Comparison of ENCODE assay signal across 1 cellular context in genomic region chr1:149942885-149943284, GRCh38.
TF ChIP-seq lines count a peak whose summit lies in the region.

No MANE protein-coding gene starts in this region.

TF ChIP-seq in GM12878, 131 proteins besides CTCF, POLR2A, EP300 and RAD21:
- TF ChIP-seq, protein P1, sequence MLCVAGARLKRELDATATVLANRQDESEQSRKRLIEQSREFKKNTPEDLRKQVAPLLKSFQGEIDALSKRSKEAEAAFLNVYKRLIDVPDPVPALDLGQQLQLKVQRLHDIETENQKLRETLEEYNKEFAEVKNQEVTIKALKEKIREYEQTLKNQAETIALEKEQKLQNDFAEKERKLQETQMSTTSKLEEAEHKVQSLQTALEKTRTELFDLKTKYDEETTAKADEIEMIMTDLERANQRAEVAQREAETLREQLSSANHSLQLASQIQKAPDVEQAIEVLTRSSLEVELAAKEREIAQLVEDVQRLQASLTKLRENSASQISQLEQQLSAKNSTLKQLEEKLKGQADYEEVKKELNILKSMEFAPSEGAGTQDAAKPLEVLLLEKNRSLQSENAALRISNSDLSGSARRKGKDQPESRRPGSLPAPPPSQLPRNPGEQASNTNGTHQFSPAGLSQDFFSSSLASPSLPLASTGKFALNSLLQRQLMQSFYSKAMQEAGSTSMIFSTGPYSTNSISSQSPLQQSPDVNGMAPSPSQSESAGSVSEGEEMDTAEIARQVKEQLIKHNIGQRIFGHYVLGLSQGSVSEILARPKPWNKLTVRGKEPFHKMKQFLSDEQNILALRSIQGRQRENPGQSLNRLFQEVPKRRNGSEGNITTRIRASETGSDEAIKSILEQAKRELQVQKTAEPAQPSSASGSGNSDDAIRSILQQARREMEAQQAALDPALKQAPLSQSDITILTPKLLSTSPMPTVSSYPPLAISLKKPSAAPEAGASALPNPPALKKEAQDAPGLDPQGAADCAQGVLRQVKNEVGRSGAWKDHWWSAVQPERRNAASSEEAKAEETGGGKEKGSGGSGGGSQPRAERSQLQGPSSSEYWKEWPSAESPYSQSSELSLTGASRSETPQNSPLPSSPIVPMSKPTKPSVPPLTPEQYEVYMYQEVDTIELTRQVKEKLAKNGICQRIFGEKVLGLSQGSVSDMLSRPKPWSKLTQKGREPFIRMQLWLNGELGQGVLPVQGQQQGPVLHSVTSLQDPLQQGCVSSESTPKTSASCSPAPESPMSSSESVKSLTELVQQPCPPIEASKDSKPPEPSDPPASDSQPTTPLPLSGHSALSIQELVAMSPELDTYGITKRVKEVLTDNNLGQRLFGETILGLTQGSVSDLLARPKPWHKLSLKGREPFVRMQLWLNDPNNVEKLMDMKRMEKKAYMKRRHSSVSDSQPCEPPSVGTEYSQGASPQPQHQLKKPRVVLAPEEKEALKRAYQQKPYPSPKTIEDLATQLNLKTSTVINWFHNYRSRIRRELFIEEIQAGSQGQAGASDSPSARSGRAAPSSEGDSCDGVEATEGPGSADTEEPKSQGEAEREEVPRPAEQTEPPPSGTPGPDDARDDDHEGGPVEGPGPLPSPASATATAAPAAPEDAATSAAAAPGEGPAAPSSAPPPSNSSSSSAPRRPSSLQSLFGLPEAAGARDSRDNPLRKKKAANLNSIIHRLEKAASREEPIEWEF (IDR thresholded peaks at IDR 0.05; ENCODE audit: insufficient replicate concordance, low read depth, low read length), result no peak
- TF ChIP-seq PML (IDR thresholded peaks at IDR 0.05; ENCODE audit: low read length), result no peak
- TF ChIP-seq, protein P2, sequence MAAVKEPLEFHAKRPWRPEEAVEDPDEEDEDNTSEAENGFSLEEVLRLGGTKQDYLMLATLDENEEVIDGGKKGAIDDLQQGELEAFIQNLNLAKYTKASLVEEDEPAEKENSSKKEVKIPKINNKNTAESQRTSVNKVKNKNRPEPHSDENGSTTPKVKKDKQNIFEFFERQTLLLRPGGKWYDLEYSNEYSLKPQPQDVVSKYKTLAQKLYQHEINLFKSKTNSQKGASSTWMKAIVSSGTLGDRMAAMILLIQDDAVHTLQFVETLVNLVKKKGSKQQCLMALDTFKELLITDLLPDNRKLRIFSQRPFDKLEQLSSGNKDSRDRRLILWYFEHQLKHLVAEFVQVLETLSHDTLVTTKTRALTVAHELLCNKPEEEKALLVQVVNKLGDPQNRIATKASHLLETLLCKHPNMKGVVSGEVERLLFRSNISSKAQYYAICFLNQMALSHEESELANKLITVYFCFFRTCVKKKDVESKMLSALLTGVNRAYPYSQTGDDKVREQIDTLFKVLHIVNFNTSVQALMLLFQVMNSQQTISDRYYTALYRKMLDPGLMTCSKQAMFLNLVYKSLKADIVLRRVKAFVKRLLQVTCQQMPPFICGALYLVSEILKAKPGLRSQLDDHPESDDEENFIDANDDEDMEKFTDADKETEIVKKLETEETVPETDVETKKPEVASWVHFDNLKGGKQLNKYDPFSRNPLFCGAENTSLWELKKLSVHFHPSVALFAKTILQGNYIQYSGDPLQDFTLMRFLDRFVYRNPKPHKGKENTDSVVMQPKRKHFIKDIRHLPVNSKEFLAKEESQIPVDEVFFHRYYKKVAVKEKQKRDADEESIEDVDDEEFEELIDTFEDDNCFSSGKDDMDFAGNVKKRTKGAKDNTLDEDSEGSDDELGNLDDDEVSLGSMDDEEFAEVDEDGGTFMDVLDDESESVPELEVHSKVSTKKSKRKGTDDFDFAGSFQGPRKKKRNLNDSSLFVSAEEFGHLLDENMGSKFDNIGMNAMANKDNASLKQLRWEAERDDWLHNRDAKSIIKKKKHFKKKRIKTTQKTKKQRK (IDR thresholded peaks at IDR 0.05; ENCODE audit: low read depth, low read length), result no peak
- TF ChIP-seq ETV6 (conservative IDR thresholded peaks at IDR 0.05 in 1 of 2, IDR thresholded peaks at IDR 0.05 in 1 of 2; ENCODE audit: borderline replicate concordance in 1 of 2, low read depth in 1 of 2), result no peak
- no peak for TF ChIP-seq ZNF384 (IDR thresholded peaks at IDR 0.05; ENCODE audit: borderline replicate concordance, low read depth, low read length)
- TF ChIP-seq USF1 (IDR thresholded peaks at IDR 0.05; ENCODE audit: borderline replicate concordance, extremely low read length, insufficient read depth, low read depth, low read length), result no peak
- TF ChIP-seq RB1 (IDR thresholded peaks at IDR 0.05; ENCODE audit: borderline replicate concordance), result no peak
- TF ChIP-seq STAT3 (IDR thresholded peaks at IDR 0.05; ENCODE audit: low read depth, low read length), result no peak
- TF ChIP-seq ZSCAN29 (IDR thresholded peaks at IDR 0.05), result no peak
- no peak for TF ChIP-seq NFYA (IDR thresholded peaks at IDR 0.05; ENCODE audit: borderline replicate concordance, low read depth, low read length)
- TF ChIP-seq KDM1A (IDR thresholded peaks at IDR 0.05; ENCODE audit: borderline replicate concordance), result no peak
- no peak for TF ChIP-seq BACH1 (IDR thresholded peaks at IDR 0.05; ENCODE audit: borderline replicate concordance)
- no peak for TF ChIP-seq SRF (IDR thresholded peaks at IDR 0.05; ENCODE audit: low read depth in 2 of 2, low read length in 2 of 2)
- no peak for TF ChIP-seq RELA (IDR thresholded peaks at IDR 0.05; ENCODE audit: borderline replicate concordance, partially characterized antibody)
